Comparison of ENCODE assay signal across 10 cellular contexts in the genomic region with DNA sequence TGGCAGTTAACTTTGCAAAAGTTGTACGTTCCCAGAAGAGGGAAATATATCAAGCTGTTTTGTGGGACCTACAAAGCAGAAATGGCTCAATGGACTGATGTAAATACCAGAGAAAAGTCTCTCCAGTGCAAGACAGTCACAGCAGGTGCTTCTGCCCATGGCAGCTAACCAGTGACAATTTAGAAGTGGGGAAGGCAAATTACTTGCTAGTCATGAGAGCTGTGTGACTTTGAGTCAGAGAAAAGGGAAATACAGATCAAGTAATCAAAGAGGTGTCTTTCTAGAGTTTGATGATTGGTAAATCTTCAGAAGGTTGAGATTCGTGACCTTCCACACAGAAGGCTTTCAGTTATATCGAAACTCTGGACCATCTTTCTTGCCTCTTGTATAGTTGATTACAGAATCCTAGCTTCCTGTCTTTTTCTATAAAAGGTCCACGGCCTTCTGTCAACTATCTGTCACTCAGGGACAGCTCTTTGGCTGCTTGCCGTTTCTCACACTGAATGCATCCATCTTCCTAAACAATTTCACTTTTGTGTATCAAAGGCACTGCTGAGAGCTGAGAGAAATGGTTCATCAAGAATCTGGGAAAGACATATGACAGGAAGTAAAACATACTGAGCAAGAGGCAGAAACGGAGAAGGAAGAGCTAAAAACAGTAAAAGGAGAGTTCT.
DNase-seq lines count a peak whose midpoint lies in the region; ATAC-seq and TF ChIP-seq lines count a peak whose summit lies in the region.
"Had no signal": no experiment of that assay in that cellular context is flagged by ENCODE, and none has a peak within 500 bp of the region (broad histone marks: within the 10 kb centered on the region; RNA-seq: fewer than 3 reads in every experiment).

No MANE protein-coding gene starts in this region.

- H3K9me3 Mint-ChIP-seq in activated CD4-positive, alpha-beta T cell treated with anti-CD3 and anti-CD28 coated beads, Interleukin-2, amount 10 ng/mL, durations not matched to agents 7 days and 5 days = no peaks in the 10 kb centered on the region
- H3K9me3 Mint-ChIP-seq: H9 had no signal

- H3K27me3 ChIP-seq in DOHH2 (ENCODE audit: control insufficient read depth, low read length) = no peaks in the 10 kb centered on the region
- H3K27me3 ChIP-seq in uterus = no peaks in the 10 kb centered on the region
- H3K27me3 ChIP-seq: neutrophil had no signal

- H3K4me3 ChIP-seq in DOHH2 (ENCODE audit: low read length) = no peak overlapping the region
- H3K4me3 ChIP-seq in uterus = no peak overlapping the region

- intact Hi-C loops in uterus (cut with DNase I; ENCODE audit: low total_unique reads) = no loop called here

- H3K9me2 ChIP-seq in DOHH2 (replicated peaks; ENCODE audit: control insufficient read depth, low read length) = no peaks in the 10 kb centered on the region

- no peak overlapping the region for H3K27ac Mint-ChIP-seq in activated CD4-positive, alpha-beta T cell treated with anti-CD3 and anti-CD28 coated beads, Interleukin-2, amount 10 ng/mL, durations not matched to agents 7 days and 5 days
- H3K27ac Mint-ChIP-seq: H9 had no signal

- H3K27ac ChIP-seq in DOHH2 (ENCODE audit: low read depth, low read length) = no peak overlapping the region
- H3K27ac ChIP-seq in uterus = no peak overlapping the region
- H3K27ac ChIP-seq: neutrophil had no signal

- POLR2A ChIA-PET in activated CD4-positive, alpha-beta T cell treated with anti-CD3 and anti-CD28 coated beads, Interleukin-2, amount 10 ng/mL, durations not matched to agents 7 days and 5 days (lab: Charles Lee) = no interaction called here

- no peaks in the 10 kb centered on the region for H3F3A ChIP-seq in DOHH2 (ENCODE audit: control insufficient read depth, insufficient read depth)

- H3K9me3 ChIP-seq in DOHH2 (ENCODE audit: control insufficient read depth, insufficient read depth, low read length) = no peaks in the 10 kb centered on the region
- no peaks in the 10 kb centered on the region for H3K9me3 ChIP-seq in uterus
- H3K9me3 ChIP-seq: neutrophil had no signal

- peak; percentile 4 for DNase-seq in dermis blood vessel endothelial cell
- no peak for DNase-seq in uterus
- DNase-seq in inferior parietal cortex (ENCODE audit: extremely low spot score) = no peak
- no peak for DNase-seq in AG08395 (ENCODE audit: low spot score)
- DNase-seq in activated CD4-positive, alpha-beta T cell treated with anti-CD3 and anti-CD28 coated beads, Interleukin-2, amount 10 ng/mL, durations not matched to agents 7 days and 5 days = no peak
- DNase-seq: H9 had no signal

- H4K20me1 ChIP-seq in DOHH2 (ENCODE audit: control insufficient read depth, insufficient read depth, low read depth, low read length) = no peaks in the 10 kb centered on the region

- no peak for TF ChIP-seq CTCF in DOHH2 (IDR thresholded peaks at IDR 0.05; ENCODE audit: low read depth, low read length, poor library complexity, severe bottlenecking)
- TF ChIP-seq CTCF in uterus (IDR thresholded peaks at IDR 0.05) = no peak

- H3K79me2 ChIP-seq in DOHH2 (ENCODE audit: control insufficient read depth, low read length) = no peaks in the 10 kb centered on the region

- ATAC-seq in GM19467 (IDR thresholded peaks at IDR 0.05; ENCODE audit: unreplicated experiment) = peak; percentile 48
- ATAC-seq in HG03354 (IDR thresholded peaks at IDR 0.05; ENCODE audit: poor library complexity, severe bottlenecking, unreplicated experiment) = peak; percentile 62

- peaks cover 14% of the 10 kb centered on the region for H3K4me1 ChIP-seq in DOHH2 (ENCODE audit: control insufficient read depth, low read length)
- H3K4me1 ChIP-seq in uterus = no peaks in the 10 kb centered on the region

- CTCF ChIA-PET in activated CD4-positive, alpha-beta T cell treated with anti-CD3 and anti-CD28 coated beads, Interleukin-2, amount 10 ng/mL, durations not matched to agents 7 days and 5 days (lab: Charles Lee) = interaction anchor here (0.6 kb wide), 1 partner anchor 81 kb away, joined by 7 read pairs; no protein-coding TSS in a partner anchor

- H3K4me1 Mint-ChIP-seq in activated CD4-positive, alpha-beta T cell treated with anti-CD3 and anti-CD28 coated beads, Interleukin-2, amount 10 ng/mL, durations not matched to agents 7 days and 5 days = peaks cover 8% of the 10 kb centered on the region
- H3K4me1 Mint-ChIP-seq: H9 had no signal

- H3K4me3 Mint-ChIP-seq in activated CD4-positive, alpha-beta T cell treated with anti-CD3 and anti-CD28 coated beads, Interleukin-2, amount 10 ng/mL, durations not matched to agents 7 days and 5 days = no peak overlapping the region
- H3K4me3 Mint-ChIP-seq: H9 had no signal

- TF ChIP-seq POLR2A in uterus (IDR thresholded peaks at IDR 0.05) = no peak

- H3K36me3 ChIP-seq in DOHH2 (ENCODE audit: control insufficient read depth, low read length) (no peaks in the 10 kb centered on the region), uterus (no peaks in the 10 kb centered on the region)
- H3K36me3 ChIP-seq: neutrophil had no signal

- no peaks in the 10 kb centered on the region for H3K27me3 Mint-ChIP-seq in activated CD4-positive, alpha-beta T cell treated with anti-CD3 and anti-CD28 coated beads, Interleukin-2, amount 10 ng/mL, durations not matched to agents 7 days and 5 days

- H3K4me2 ChIP-seq in DOHH2 (ENCODE audit: low read length) = peak overlapping the region; percentile 3; the same call in 1 of the 2 replicates

- H3K36me3 Mint-ChIP-seq in activated CD4-positive, alpha-beta T cell treated with anti-CD3 and anti-CD28 coated beads, Interleukin-2, amount 10 ng/mL, durations not matched to agents 7 days and 5 days (ENCODE audit: low read depth) = no peaks in the 10 kb centered on the region
